8 cellular contexts compared by ENCODE assay signal in the genomic region with DNA sequence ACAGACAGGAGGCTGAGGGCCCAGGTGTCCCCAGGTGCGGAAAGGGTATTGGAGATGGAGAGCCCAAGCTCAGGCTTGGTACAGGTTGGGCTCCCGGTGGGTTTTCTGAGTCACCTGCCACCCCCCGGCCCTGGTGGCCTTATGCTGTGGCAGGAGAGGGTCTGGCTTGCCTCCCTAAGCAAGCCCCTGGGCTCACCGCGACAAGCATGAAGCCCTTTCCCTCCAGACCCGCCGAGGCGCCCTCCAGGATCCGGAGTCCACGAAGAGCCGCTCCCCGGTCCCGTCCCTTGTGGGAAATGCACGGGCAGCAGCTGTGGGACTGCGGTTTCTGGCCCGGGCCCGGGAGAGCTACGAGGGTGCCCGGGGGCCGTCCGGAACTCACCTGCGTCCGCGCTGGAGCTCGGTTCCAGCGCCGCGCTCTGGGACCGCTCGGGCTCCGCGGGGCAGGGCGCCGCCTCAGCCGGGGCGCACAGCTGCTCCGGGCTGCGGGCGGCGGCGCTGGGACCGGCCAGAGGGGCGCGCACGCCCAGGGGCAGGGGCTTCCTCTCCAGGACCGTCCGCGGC. TPM values are rescaled to one million over a fixed set of nuclear protein-coding genes. Genes with fewer than 3 reads are reported as not detected.
DNase-seq lines count a peak whose midpoint lies in the region; ATAC-seq and TF ChIP-seq lines count a peak whose summit lies in the region.

No MANE protein-coding gene starts in this region.

- H2AK5ac ChIP-seq in mesenchymal stem cell (ENCODE audit: low read length, severe bottlenecking): no peak overlapping the region

- H3K23ac ChIP-seq in mesenchymal stem cell (ENCODE audit: low read length in 2 of 2): no peak overlapping the region

- DNase-seq in GM12864 (ENCODE audit: low read depth): no peak
- no peak for DNase-seq in activated CD4-positive, alpha-beta memory T cell treated with anti-CD3 and anti-CD28 coated beads, Interleukin-2, amount 10 ng/mL, durations not matched to agents 7 days and 5 days
- DNase-seq in mesenchymal stem cell: no peak
- no peak for DNase-seq in Kasumi-1 (lab: John Stamatoyannopoulos, UW)
- no peak for DNase-seq in sigmoid colon
- no peak for DNase-seq in CD1c-positive myeloid dendritic cell (ENCODE audit: extremely low spot score)
- no peak for DNase-seq in HuH-7 (ENCODE audit: low spot score)

- H2BK12ac ChIP-seq in mesenchymal stem cell (ENCODE audit: low read length in 2 of 2): no peak overlapping the region

- H3K4ac ChIP-seq in mesenchymal stem cell (ENCODE audit: low read depth in 1 of 2, low read length in 2 of 2): no peak overlapping the region

- no peak overlapping the region for H2BK5ac ChIP-seq in mesenchymal stem cell (ENCODE audit: low read depth, low read length, poor library complexity, severe bottlenecking)

- CTCF ChIA-PET in activated CD4-positive, alpha-beta memory T cell treated with anti-CD3 and anti-CD28 coated beads, Interleukin-2, amount 10 ng/mL, durations not matched to agents 7 days and 5 days (lab: Charles Lee): interaction anchor here (0.8 to 8.8 kb wide), 15 partner anchors 7 to 281 kb away, joined by 3 to 105 read pairs (median 7); a partner anchor contains a TSS

- H3K4me1 Mint-ChIP-seq in activated CD4-positive, alpha-beta memory T cell treated with anti-CD3 and anti-CD28 coated beads, Interleukin-2, amount 10 ng/mL, durations not matched to agents 7 days and 5 days: peaks cover 37% of the 10 kb centered on the region

- POLR2A ChIA-PET in activated CD4-positive, alpha-beta memory T cell treated with anti-CD3 and anti-CD28 coated beads, Interleukin-2, amount 10 ng/mL, durations not matched to agents 7 days and 5 days (lab: Charles Lee): interaction anchor here (0.6 to 5.5 kb wide), 19 partner anchors 9 to 341 kb away, joined by 3 to 87 read pairs (median 5); a partner anchor contains a TSS

- TF ChIP-seq EP300 in sigmoid colon (IDR thresholded peaks at IDR 0.05): no peak

- TF ChIP-seq CTCF in GM12864 (IDR thresholded peaks at IDR 0.05; ENCODE audit: low read depth, low read length, missing control alignments): no peak
- TF ChIP-seq CTCF in sigmoid colon (IDR thresholded peaks at IDR 0.05): no peak

- no peak overlapping the region for H4K91ac ChIP-seq in mesenchymal stem cell (ENCODE audit: low read length)

- H3K36me3 ChIP-seq in mesenchymal stem cell (ENCODE audit: control insufficient read depth in 1 of 2, insufficient read depth in 2 of 2, low read depth in 1 of 2, low read length in 2 of 2): peaks cover 0 to 4% of the 10 kb centered on the region in 2 experiments
- no peaks in the 10 kb centered on the region for H3K36me3 ChIP-seq in sigmoid colon

- WGBS in mesenchymal stem cell: 14% methylated on average over 32 of the region's 48 CpGs
- 3 to 5% methylated on average over 48 of the region's 48 CpGs for WGBS in sigmoid colon, 2 donors

- peak; percentile 21 for ATAC-seq in HG02588 (IDR thresholded peaks at IDR 0.05; ENCODE audit: unreplicated experiment)

- intact Hi-C loops in sigmoid colon (cut with DNase I): loop anchor here (5.0 kb wide), 1 partner anchor 42 kb away; a partner anchor contains a TSS

- H3K27me3 Mint-ChIP-seq in activated CD4-positive, alpha-beta memory T cell treated with anti-CD3 and anti-CD28 coated beads, Interleukin-2, amount 10 ng/mL, durations not matched to agents 7 days and 5 days: no peaks in the 10 kb centered on the region

- no peak overlapping the region for H4K8ac ChIP-seq in mesenchymal stem cell (ENCODE audit: low read length)

- peak overlapping the region; percentile 86 for H3K4me2 ChIP-seq in mesenchymal stem cell (ENCODE audit: low read length, poor library complexity, severe bottlenecking)

- H3K27ac ChIP-seq in mesenchymal stem cell (ENCODE audit: low read length, poor library complexity, severe bottlenecking) (no peak overlapping the region), sigmoid colon (no peak overlapping the region)

- H3K79me1 ChIP-seq in mesenchymal stem cell (replicated peaks; ENCODE audit: low read length, poor library complexity, severe bottlenecking): no peaks in the 10 kb centered on the region

- no peak overlapping the region for H3K18ac ChIP-seq in mesenchymal stem cell (ENCODE audit: low read depth in 1 of 2, low read length in 2 of 2)

- H3K9me3 ChIP-seq in mesenchymal stem cell (ENCODE audit: control insufficient read depth, low read length) (no peaks in the 10 kb centered on the region), sigmoid colon (no peaks in the 10 kb centered on the region)

- H3K9ac ChIP-seq in mesenchymal stem cell (ENCODE audit: low read length): no peak overlapping the region

- peaks cover 0 to 10% of the 10 kb centered on the region in 2 experiments for H3K27me3 ChIP-seq in mesenchymal stem cell (ENCODE audit: control insufficient read depth in 1 of 2, insufficient read depth in 1 of 2, low read length in 2 of 2)
- H3K27me3 ChIP-seq in sigmoid colon: peaks cover 18 to 37% (median 28%) of the 10 kb centered on the region in 3 donors

- no peak overlapping the region for H3K27ac Mint-ChIP-seq in activated CD4-positive, alpha-beta memory T cell treated with anti-CD3 and anti-CD28 coated beads, Interleukin-2, amount 10 ng/mL, durations not matched to agents 7 days and 5 days

- H2BK15ac ChIP-seq in mesenchymal stem cell (ENCODE audit: low read depth, poor library complexity, severe bottlenecking): no peak overlapping the region

- no peak for TF ChIP-seq POLR2A in sigmoid colon (IDR thresholded peaks at IDR 0.05)

- H3K36me3 Mint-ChIP-seq in activated CD4-positive, alpha-beta memory T cell treated with anti-CD3 and anti-CD28 coated beads, Interleukin-2, amount 10 ng/mL, durations not matched to agents 7 days and 5 days (ENCODE audit: low read depth): peaks cover 6% of the 10 kb centered on the region

- H2BK120ac ChIP-seq in mesenchymal stem cell (ENCODE audit: low read depth, low read length): no peak overlapping the region

- peak overlapping the region; percentile 67 for H3K4me3 Mint-ChIP-seq in activated CD4-positive, alpha-beta memory T cell treated with anti-CD3 and anti-CD28 coated beads, Interleukin-2, amount 10 ng/mL, durations not matched to agents 7 days and 5 days

- H3K4me1 ChIP-seq in mesenchymal stem cell (ENCODE audit: control insufficient read depth, insufficient read depth, low read depth, low read length): peaks cover 16% of the 10 kb centered on the region
- H3K4me1 ChIP-seq in sigmoid colon: peaks cover 0 to 17% (median 14%) of the 10 kb centered on the region in 4 donors

- no peak overlapping the region for H3K14ac ChIP-seq in mesenchymal stem cell (ENCODE audit: low read length in 2 of 2)

- no peak overlapping the region for H2AFZ ChIP-seq in mesenchymal stem cell (ENCODE audit: low read depth, low read length)

- H3K4me3 ChIP-seq in GM12864 (ENCODE audit: low read depth, low read length) (peak overlapping the region; percentile 77), mesenchymal stem cell (ENCODE audit: insufficient read depth in 1 of 2, low read depth in 1 of 2, low read length in 2 of 2) (no peak overlapping the region), sigmoid colon (peak overlapping the region in 1 of 4 donors; percentile 48)

- no peaks in the 10 kb centered on the region for H3K9me3 Mint-ChIP-seq in activated CD4-positive, alpha-beta memory T cell treated with anti-CD3 and anti-CD28 coated beads, Interleukin-2, amount 10 ng/mL, durations not matched to agents 7 days and 5 days

RNA-seq across cellular contexts. Expression of a gene that starts 0.8 kb away (rescaled TPM):
- 10 to 100 TPM; 26.8 to 27.0 TPM for total RNA-seq in activated CD4-positive, alpha-beta memory T cell treated with anti-CD3 and anti-CD28 coated beads, Interleukin-2, amount 10 ng/mL, durations not matched to agents 7 days and 5 days
- 1.3 TPM for polyA plus RNA-seq in mesenchymal stem cell (2013, experiment 1 of 2)
- 1.2 TPM for polyA plus RNA-seq in mesenchymal stem cell (2013, experiment 2 of 2)
- under 1 TPM in 1 of 4 donors, not detected in 3; 0.81 TPM for total RNA-seq in sigmoid colon
- polyA plus RNA-seq in sigmoid colon: 10 to 100 TPM in 1 of 3 donors, 1 to 10 TPM in 2; 3.6 to 16.4 (median 3.7) TPM

RNA-seq across cellular contexts. Expression of a gene that starts 7.7 kb away (rescaled TPM):
- 10 to 100 TPM; 20.2 to 21.9 TPM for total RNA-seq in activated CD4-positive, alpha-beta memory T cell treated with anti-CD3 and anti-CD28 coated beads, Interleukin-2, amount 10 ng/mL, durations not matched to agents 7 days and 5 days
- polyA plus RNA-seq in mesenchymal stem cell (2013, experiment 1 of 2): 27.8 TPM
- polyA plus RNA-seq in mesenchymal stem cell (2013, experiment 2 of 2): 27.0 TPM
- total RNA-seq in sigmoid colon: 1 to 10 TPM; 2.9 to 9.1 (median 4.8) TPM
- polyA plus RNA-seq in sigmoid colon: 1 to 10 TPM; 4.2 to 9.6 (median 6.0) TPM

RNA-seq across cellular contexts. Expression of a gene that starts 15.7 kb away (rescaled TPM):
- under 1 TPM; 0.15 to 0.40 TPM for total RNA-seq in activated CD4-positive, alpha-beta memory T cell treated with anti-CD3 and anti-CD28 coated beads, Interleukin-2, amount 10 ng/mL, durations not matched to agents 7 days and 5 days
- not detected for polyA plus RNA-seq in mesenchymal stem cell (2013, experiment 1 of 2)
- not detected for polyA plus RNA-seq in mesenchymal stem cell (2013, experiment 2 of 2)
- total RNA-seq in sigmoid colon: 1 to 10 TPM in 3 of 4 donors, not detected in 1; 1.2 to 2.2 (median 2.1) TPM
- 1 to 10 TPM in 2 of 3 donors, under 1 TPM in 1; 0.92 to 6.4 (median 3.0) TPM for polyA plus RNA-seq in sigmoid colon

RNA-seq across cellular contexts. Expression of a gene that starts 17.2 kb away (rescaled TPM):
- 10 to 100 TPM; 51.4 to 51.9 TPM for total RNA-seq in activated CD4-positive, alpha-beta memory T cell treated with anti-CD3 and anti-CD28 coated beads, Interleukin-2, amount 10 ng/mL, durations not matched to agents 7 days and 5 days
- 67.1 TPM for polyA plus RNA-seq in mesenchymal stem cell (2013, experiment 1 of 2)
- 66.3 TPM for polyA plus RNA-seq in mesenchymal stem cell (2013, experiment 2 of 2)
- 10 to 100 TPM; 27.8 to 34.9 (median 28.7) TPM for total RNA-seq in sigmoid colon
- 10 to 100 TPM; 12.0 to 52.0 (median 14.1) TPM for polyA plus RNA-seq in sigmoid colon

RNA-seq across cellular contexts. Expression of a gene that starts 23.6 kb away (rescaled TPM):
- total RNA-seq in activated CD4-positive, alpha-beta memory T cell treated with anti-CD3 and anti-CD28 coated beads, Interleukin-2, amount 10 ng/mL, durations not matched to agents 7 days and 5 days: 10 to 100 TPM; 82.8 to 89.2 TPM
- 27.3 TPM for polyA plus RNA-seq in mesenchymal stem cell (2013, experiment 1 of 2)
- 25.4 TPM for polyA plus RNA-seq in mesenchymal stem cell (2013, experiment 2 of 2)
- 100 to 1,000 TPM in 1 of 4 donors, 10 to 100 TPM in 3; 21.4 to 101 (median 42.4) TPM for total RNA-seq in sigmoid colon
- 100 to 1,000 TPM in 1 of 3 donors, 10 to 100 TPM in 2; 47.9 to 118 (median 91.9) TPM for polyA plus RNA-seq in sigmoid colon

Comparison
In these comparisons a context has a peak if more than half of its experiments do, and no peak if none do; other contexts are left out.
1. RNA of a gene that starts 0.8 kb away (total RNA-seq): 26.8 to 27.0 TPM in activated CD4-positive, alpha-beta memory T cell treated with anti-CD3 and anti-CD28 coated beads, Interleukin-2, amount 10 ng/mL, durations not matched to agents 7 days and 5 days; 0.81 TPM in sigmoid colon; every median in the first group is over 10 times any median in the second.